In genomic region chr19:1828279-1829238, GRCh38 we compare ENCODE assay signal across 20 cellular contexts. TPM values are rescaled to one million over a fixed set of nuclear protein-coding genes. Genes with fewer than 3 reads are reported as not detected.
DNase-seq lines count a peak whose midpoint lies in the region; ATAC-seq and TF ChIP-seq lines count a peak whose summit lies in the region.
"Had no signal": no experiment of that assay in that cellular context is flagged by ENCODE, and none has a peak within 500 bp of the region (broad histone marks: within the 10 kb centered on the region; RNA-seq: fewer than 3 reads in every experiment).

No MANE protein-coding gene starts in this region.

- no peak overlapping the region for H3K4me3 ChIP-seq in aorta (ENCODE audit: low read length in 2 of 2)
- no peak overlapping the region for H3K4me3 ChIP-seq in vagina
- H3K4me3 ChIP-seq: GM23248, SJSA1 had no signal

- TF ChIP-seq CTCF in natural killer cell (IDR thresholded peaks at IDR 0.05) (no peak), VCaP (conservative IDR thresholded peaks at IDR 0.05) (no peak), vagina (IDR thresholded peaks at IDR 0.05) (no peak)

- H3K27me3 Mint-ChIP-seq in natural killer cell treated with Interleukin-12 subunit alpha and Interleukin-12 subunit beta and Interleukin-15 and Interleukin-18, amount 100 ng/mL, for 72 hours = no peaks in the 10 kb centered on the region
- H3K27me3 Mint-ChIP-seq in natural killer cell (ENCODE audit: low read depth in 2 of 2) = no peaks in the 10 kb centered on the region
- H3K27me3 Mint-ChIP-seq: CD4-positive, alpha-beta T cell had no signal

- H3K36me3 ChIP-seq in aorta (ENCODE audit: control insufficient read depth in 1 of 2, insufficient read depth in 2 of 2, low read length in 1 of 2) (peaks cover 0 to 3% of the 10 kb centered on the region in 2 donors), vagina (peaks cover 0 to 27% of the 10 kb centered on the region in 2 donors)

- H3K9me3 ChIP-seq in aorta (ENCODE audit: control insufficient read depth, low read length) = no peaks in the 10 kb centered on the region
- no peaks in the 10 kb centered on the region for H3K9me3 ChIP-seq in vagina
- H3K9me3 ChIP-seq: BE2C, Caco-2, SJSA1 had no signal

- no peak for TF ChIP-seq POLR2A in vagina (IDR thresholded peaks at IDR 0.05)

- H3K36me3 Mint-ChIP-seq in natural killer cell treated with Interleukin-12 subunit alpha and Interleukin-12 subunit beta and Interleukin-15 and Interleukin-18, amount 100 ng/mL, for 72 hours = no peaks in the 10 kb centered on the region
- no peaks in the 10 kb centered on the region for H3K36me3 Mint-ChIP-seq in natural killer cell

- peak overlapping the region; percentile 73 for H3K27ac ChIP-seq in VCaP
- no peak overlapping the region for H3K27ac ChIP-seq in aorta (ENCODE audit: low read depth in 1 of 2, low read length in 2 of 2)
- H3K27ac ChIP-seq in vagina = no peak overlapping the region
- H3K27ac ChIP-seq: GM23248, KMS-11, SJSA1 had no signal

- DNase-seq in natural killer cell treated with Interleukin-12 subunit alpha and Interleukin-12 subunit beta and Interleukin-15 and Interleukin-18, amount 100 ng/mL, for 72 hours (ENCODE audit: low spot score) = no peak
- DNase-seq in natural killer cell = no peak
- peak in 1 of 2 donors; percentile 50 for DNase-seq in left colon
- DNase-seq in aorta = no peak
- no peak for DNase-seq in middle frontal gyrus (ENCODE audit: extremely low spot score, low spot score)
- DNase-seq in vagina (ENCODE audit: extremely low spot score in 2 of 2) = no peak
- no peak for DNase-seq in NCI-H1417 (lab: John Stamatoyannopoulos, UW)
- DNase-seq: BE2C; Caco-2; CD4-positive, alpha-beta T cell; DMS153; GDM1; GM23248; MV-4-11; NCI-H187; NCI-H2107; NCI-H524 had no signal

- intact Hi-C loops in natural killer cell (cut with micrococcal nuclease) (loop anchor here (10.0 kb wide), 1 partner anchor 284 kb away; no protein-coding TSS in a partner anchor), left colon (cut with DNase I, micrococcal nuclease) (no loop called here), aorta (cut with DNase I) (loop anchor here (5.0 to 10.0 kb wide), 2 partner anchors 41 to 284 kb away; no protein-coding TSS in a partner anchor), vagina (cut with DNase I) (no loop called here)

- H3K4me1 ChIP-seq in aorta (ENCODE audit: control insufficient read depth in 1 of 2, insufficient read depth in 2 of 2, low read length in 2 of 2) (no peaks in the 10 kb centered on the region), vagina (peaks cover 16% of the 10 kb centered on the region)
- H3K4me1 ChIP-seq: Caco-2, SJSA1 had no signal

- H3K27ac Mint-ChIP-seq in natural killer cell treated with Interleukin-12 subunit alpha and Interleukin-12 subunit beta and Interleukin-15 and Interleukin-18, amount 100 ng/mL, for 72 hours = no peak overlapping the region
- no peak overlapping the region for H3K27ac Mint-ChIP-seq in natural killer cell
- H3K27ac Mint-ChIP-seq: CD4-positive, alpha-beta T cell had no signal

- H3K4me3 Mint-ChIP-seq in natural killer cell treated with Interleukin-12 subunit alpha and Interleukin-12 subunit beta and Interleukin-15 and Interleukin-18, amount 100 ng/mL, for 72 hours = no peak overlapping the region
- H3K4me3 Mint-ChIP-seq in natural killer cell = no peak overlapping the region
- H3K4me3 Mint-ChIP-seq: CD4-positive, alpha-beta T cell had no signal

- H3K27me3 ChIP-seq in aorta (ENCODE audit: control insufficient read depth in 1 of 2, insufficient read depth in 2 of 2, low read length in 1 of 2) = no peaks in the 10 kb centered on the region
- no peaks in the 10 kb centered on the region for H3K27me3 ChIP-seq in vagina
- H3K27me3 ChIP-seq: BE2C, SJSA1 had no signal

- ATAC-seq in natural killer cell treated with Interleukin-12 subunit alpha and Interleukin-12 subunit beta and Interleukin-15 and Interleukin-18, amount 100 ng/mL, for 72 hours = peak; percentile 13 to 20
- no peak for ATAC-seq in natural killer cell
- ATAC-seq in left colon = peak; percentile 66
- peak; percentile 5 for ATAC-seq in aorta (ENCODE audit: low FRiP score)

- H3K4me1 Mint-ChIP-seq in natural killer cell treated with Interleukin-12 subunit alpha and Interleukin-12 subunit beta and Interleukin-15 and Interleukin-18, amount 100 ng/mL, for 72 hours (ENCODE audit: low read depth in 2 of 2) = no peaks in the 10 kb centered on the region
- H3K4me1 Mint-ChIP-seq in natural killer cell = peaks cover 4 to 14% of the 10 kb centered on the region in 2 donors

- 94% methylated on average over 57 of the region's 57 CpGs for WGBS in aorta, 2 donors

- H3K9me3 Mint-ChIP-seq in natural killer cell treated with Interleukin-12 subunit alpha and Interleukin-12 subunit beta and Interleukin-15 and Interleukin-18, amount 100 ng/mL, for 72 hours = no peaks in the 10 kb centered on the region
- no peaks in the 10 kb centered on the region for H3K9me3 Mint-ChIP-seq in natural killer cell
- H3K9me3 Mint-ChIP-seq: CD4-positive, alpha-beta T cell had no signal

RNA-seq across cellular contexts. Expression of gene ATP8B3, which starts 16.5 kb away (rescaled TPM):
- 1 to 10 TPM; 2.3 to 2.8 TPM for total RNA-seq in natural killer cell treated with Interleukin-12 subunit alpha and Interleukin-12 subunit beta and Interleukin-15 and Interleukin-18, amount 100 ng/mL, for 72 hours
- total RNA-seq in natural killer cell (10 to 100 TPM in 2 of 3 donors, 1 to 10 TPM in 1; 5.3 to 11.5 (median 11.2) TPM), left colon (under 1 TPM; 0.52 to 0.84 TPM), aorta (1 to 10 TPM; 1.8 to 4.7 TPM), vagina (3.2 TPM)
- under 1 TPM; 0.38 to 0.63 TPM for polyA plus RNA-seq in aorta

RNA-seq across cellular contexts. Expression of gene REXO1, which starts 19.7 kb away (rescaled TPM):
- 100 to 1,000 TPM in 1 of 2 donors, 10 to 100 TPM in 1; 69.1 to 103 TPM for total RNA-seq in natural killer cell treated with Interleukin-12 subunit alpha and Interleukin-12 subunit beta and Interleukin-15 and Interleukin-18, amount 100 ng/mL, for 72 hours
- total RNA-seq in natural killer cell (10 to 100 TPM; 90.7 to 91.7 (median 91.5) TPM), left colon (10 to 100 TPM; 41.9 to 43.0 TPM), aorta (10 to 100 TPM; 27.7 to 29.9 TPM), vagina (19.9 TPM)
- polyA plus RNA-seq in aorta = 10 to 100 TPM in 1 of 2 donors, 1 to 10 TPM in 1; 4.8 to 25.6 TPM

RNA-seq across cellular contexts. Expression of gene KLF16, which starts 34.8 kb away (rescaled TPM):
- 10 to 100 TPM; 18.0 to 49.8 TPM for total RNA-seq in natural killer cell treated with Interleukin-12 subunit alpha and Interleukin-12 subunit beta and Interleukin-15 and Interleukin-18, amount 100 ng/mL, for 72 hours
- 10 to 100 TPM; 29.1 to 38.4 (median 34.8) TPM for total RNA-seq in natural killer cell
- total RNA-seq in left colon = 10 to 100 TPM; 30.6 to 35.9 TPM
- total RNA-seq in aorta = 10 to 100 TPM; 17.3 to 18.3 TPM
- 1 to 10 TPM; 5.1 to 6.6 TPM for polyA plus RNA-seq in aorta
- 7.6 TPM for total RNA-seq in vagina

RNA-seq across cellular contexts. Expression of gene ABHD17A, which starts 56.7 kb away (rescaled TPM):
- total RNA-seq in natural killer cell treated with Interleukin-12 subunit alpha and Interleukin-12 subunit beta and Interleukin-15 and Interleukin-18, amount 100 ng/mL, for 72 hours = 100 to 1,000 TPM; 127 to 132 TPM
- total RNA-seq in natural killer cell = 100 to 1,000 TPM; 554 to 652 (median 608) TPM
- 10 to 100 TPM; 61.5 to 63.5 TPM for total RNA-seq in left colon
- 10 to 100 TPM; 54.8 to 64.6 TPM for total RNA-seq in aorta
- polyA plus RNA-seq in aorta = 100 to 1,000 TPM in 1 of 2 donors, 10 to 100 TPM in 1; 48.8 to 116 TPM
- total RNA-seq in vagina = 83.0 TPM

Comparison
In these comparisons a context has a peak if more than half of its experiments do, and no peak if none do; other contexts are left out.
1. ATAC-seq: peak in natural killer cell treated with Interleukin-12 subunit alpha and Interleukin-12 subunit beta and Interleukin-15 and Interleukin-18, amount 100 ng/mL, for 72 hours (2 of 2), left colon (single experiment) and aorta (single experiment); none in natural killer cell (0 of 3).
2. intact Hi-C loops: an anchor here in natural killer cell (10.0 kb wide) and aorta (5.0 to 10.0 kb wide); none called in left colon and vagina.